ENCODE assay signal across 8 cellular contexts in the genomic region with DNA sequence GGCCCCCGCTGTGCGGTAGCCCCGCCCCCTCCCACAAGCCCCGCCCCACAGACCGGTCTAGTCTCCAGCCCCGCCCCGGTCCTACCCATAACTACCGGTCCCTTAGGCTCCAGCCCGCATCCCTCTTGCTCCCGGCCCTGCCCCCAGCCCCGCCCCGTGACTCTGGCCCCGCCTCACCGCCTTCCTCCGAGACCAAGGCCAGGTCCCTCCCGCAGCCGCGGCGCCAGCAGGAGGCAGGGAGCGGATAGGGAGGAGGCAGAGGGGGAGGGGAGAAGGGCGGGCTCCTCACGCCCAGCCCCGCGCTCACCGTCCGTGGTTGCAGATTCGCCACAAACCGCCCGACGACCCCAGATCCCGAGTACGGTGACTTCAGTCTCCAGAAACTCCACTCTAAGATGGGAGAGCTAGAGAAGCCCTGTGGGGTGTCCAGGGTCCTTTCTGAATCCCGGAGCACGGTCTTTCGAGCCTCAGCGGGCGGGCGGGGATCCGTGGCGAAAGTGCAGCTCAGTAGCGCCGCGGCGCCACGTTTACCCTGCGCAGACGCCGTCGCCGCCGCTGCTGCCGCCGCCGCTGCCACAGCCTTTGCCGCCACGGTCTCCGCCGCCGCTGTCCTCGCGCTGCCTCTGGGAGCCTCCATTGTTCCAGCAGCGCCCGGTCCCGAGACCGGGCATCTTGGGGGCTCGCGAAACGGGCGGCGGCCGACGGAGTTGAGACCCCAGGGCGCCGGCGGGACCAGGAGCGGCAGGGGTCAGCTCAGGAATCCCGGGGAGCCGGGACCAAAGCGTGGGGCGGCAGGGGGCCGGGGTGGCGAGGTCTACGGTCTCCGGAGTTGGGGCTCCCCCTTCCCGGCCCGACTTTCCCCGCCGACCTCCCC. TPM values are rescaled to one million over a fixed set of nuclear protein-coding genes. Genes with fewer than 3 reads are reported as not detected.
DNase-seq lines count a peak whose midpoint lies in the region; ATAC-seq and TF ChIP-seq lines count a peak whose summit lies in the region.

A gene with protein sequence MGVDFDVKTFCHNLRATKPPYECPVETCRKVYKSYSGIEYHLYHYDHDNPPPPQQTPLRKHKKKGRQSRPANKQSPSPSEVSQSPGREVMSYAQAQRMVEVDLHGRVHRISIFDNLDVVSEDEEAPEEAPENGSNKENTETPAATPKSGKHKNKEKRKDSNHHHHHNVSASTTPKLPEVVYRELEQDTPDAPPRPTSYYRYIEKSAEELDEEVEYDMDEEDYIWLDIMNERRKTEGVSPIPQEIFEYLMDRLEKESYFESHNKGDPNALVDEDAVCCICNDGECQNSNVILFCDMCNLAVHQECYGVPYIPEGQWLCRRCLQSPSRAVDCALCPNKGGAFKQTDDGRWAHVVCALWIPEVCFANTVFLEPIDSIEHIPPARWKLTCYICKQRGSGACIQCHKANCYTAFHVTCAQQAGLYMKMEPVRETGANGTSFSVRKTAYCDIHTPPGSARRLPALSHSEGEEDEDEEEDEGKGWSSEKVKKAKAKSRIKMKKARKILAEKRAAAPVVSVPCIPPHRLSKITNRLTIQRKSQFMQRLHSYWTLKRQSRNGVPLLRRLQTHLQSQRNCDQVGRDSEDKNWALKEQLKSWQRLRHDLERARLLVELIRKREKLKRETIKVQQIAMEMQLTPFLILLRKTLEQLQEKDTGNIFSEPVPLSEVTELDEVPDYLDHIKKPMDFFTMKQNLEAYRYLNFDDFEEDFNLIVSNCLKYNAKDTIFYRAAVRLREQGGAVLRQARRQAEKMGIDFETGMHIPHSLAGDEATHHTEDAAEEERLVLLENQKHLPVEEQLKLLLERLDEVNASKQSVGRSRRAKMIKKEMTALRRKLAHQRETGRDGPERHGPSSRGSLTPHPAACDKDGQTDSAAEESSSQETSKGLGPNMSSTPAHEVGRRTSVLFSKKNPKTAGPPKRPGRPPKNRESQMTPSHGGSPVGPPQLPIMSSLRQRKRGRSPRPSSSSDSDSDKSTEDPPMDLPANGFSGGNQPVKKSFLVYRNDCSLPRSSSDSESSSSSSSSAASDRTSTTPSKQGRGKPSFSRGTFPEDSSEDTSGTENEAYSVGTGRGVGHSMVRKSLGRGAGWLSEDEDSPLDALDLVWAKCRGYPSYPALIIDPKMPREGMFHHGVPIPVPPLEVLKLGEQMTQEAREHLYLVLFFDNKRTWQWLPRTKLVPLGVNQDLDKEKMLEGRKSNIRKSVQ (N-terminal part only) (plus strand): TSS at position 530 of the 874 bp plus-strand sequence. CDS start 2,406 bp downstream, outside the sequence.

- TF ChIP-seq POLR2A in GM19193 (IDR thresholded peaks at IDR 0.05; ENCODE audit: extremely low read depth, insufficient read depth, insufficient read length) = peak; percentile 81

- ATAC-seq in HG03439 (IDR thresholded peaks at IDR 0.05; ENCODE audit: unreplicated experiment) = peak; percentile 85

- TF ChIP-seq CTCF in chondrocyte (IDR thresholded peaks at IDR 0.05) = peak; percentile 16

- H3K9me3 Mint-ChIP-seq in chondrocyte (ENCODE audit: low read depth) = no peaks in the 10 kb centered on the region

- peak within 1 kb of the TSS; percentile 87 for H3K4me3 Mint-ChIP-seq in chondrocyte (ENCODE audit: unreplicated experiment)

- peaks cover 5% of the 10 kb centered on the region for H3K27me3 Mint-ChIP-seq in chondrocyte (ENCODE audit: low read depth)

- peaks cover 8% of the 10 kb centered on the region for H3K36me3 Mint-ChIP-seq in chondrocyte (ENCODE audit: low read depth)

- H3K27ac Mint-ChIP-seq in chondrocyte (ENCODE audit: unreplicated experiment) = peak within 1 kb of the TSS; percentile 99

- peaks cover 28% of the 10 kb centered on the region for H3K4me1 Mint-ChIP-seq in chondrocyte (ENCODE audit: low read depth)

- DNase-seq in AML-193 (lab: John Stamatoyannopoulos, UW) = peak; percentile 99
- peak; percentile 62 for DNase-seq in NCI-H510A treated with DMSO at 0.1 percent for 48 hours (lab: John Stamatoyannopoulos, UW)
- peak; percentile 99 to 100 for DNase-seq in activated CD4-positive, alpha-beta T cell treated with anti-CD3 and anti-CD28 coated beads for 24 hours (ENCODE audit: low read depth in 2 of 2)
- peak; percentile 99 for DNase-seq in chondrocyte (ENCODE audit: low spot score)
- peak; percentile 96 for DNase-seq in kidney glomerular epithelial cell (lab: John Stamatoyannopoulos, UW)
- DNase-seq in stimulated activated CD4-positive, alpha-beta T cell treated with anti-CD3 and anti-CD28 coated beads, Interleukin-1b, Interleukin-23, amount 100 ng/mL, for 1 hour (ENCODE audit: low read depth in 2 of 2) = peak; percentile 100

RNA-seq across cellular contexts. Expression of the gene that starts here (rescaled TPM):
- total RNA-seq in chondrocyte = 14.6 to 18.8 TPM (median 15.5 TPM) in 3 replicates

Comparison
In these comparisons a context has a peak if more than half of its experiments do, and no peak if none do; other contexts are left out.
1. Peak in every context shown above with its lines: DNase-seq and ATAC-seq.